ENCODE assay signal across 14 cellular contexts in genomic region chr17:76063880-76064546, GRCh38. TPM values are rescaled to one million over a fixed set of nuclear protein-coding genes. Genes with fewer than 3 reads are reported as not detected.
DNase-seq lines count a peak whose midpoint lies in the region; ATAC-seq lines count a peak whose summit lies in the region.
"Had no signal": no experiment of that assay in that cellular context is flagged by ENCODE, and none has a peak within 500 bp of the region (broad histone marks: within the 10 kb centered on the region; RNA-seq: fewer than 3 reads in every experiment).

No MANE protein-coding gene starts in this region.

- H3K4me1 Mint-ChIP-seq in activated CD8-positive, alpha-beta memory T cell treated with anti-CD3 and anti-CD28 coated beads, Interleukin-2, amount 10 ng/mL, durations not matched to agents 7 days and 5 days: peaks cover 25% of the 10 kb centered on the region
- peaks cover 6% of the 10 kb centered on the region for H3K4me1 Mint-ChIP-seq in activated naive CD8-positive, alpha-beta T cell treated with anti-CD3 and anti-CD28 coated beads, Interleukin-2, amount 10 ng/mL, durations not matched to agents 7 days and 5 days
- H3K4me1 Mint-ChIP-seq in stimulated activated effector memory CD8-positive, alpha-beta T cell treated with anti-CD3 and anti-CD28 coated beads, Interleukin-12 subunit alpha, Interleukin-12 subunit beta, amount 100 ng/mL, for 72 hours: peaks cover 21% of the 10 kb centered on the region

- peak overlapping the region; percentile 87 for H3K27ac Mint-ChIP-seq in activated CD8-positive, alpha-beta memory T cell treated with anti-CD3 and anti-CD28 coated beads, Interleukin-2, amount 10 ng/mL, durations not matched to agents 7 days and 5 days
- H3K27ac Mint-ChIP-seq in activated naive CD8-positive, alpha-beta T cell treated with anti-CD3 and anti-CD28 coated beads, Interleukin-2, amount 10 ng/mL, durations not matched to agents 7 days and 5 days: peak overlapping the region; percentile 52
- peak overlapping the region; percentile 14 for H3K27ac Mint-ChIP-seq in stimulated activated effector memory CD8-positive, alpha-beta T cell treated with anti-CD3 and anti-CD28 coated beads, Interleukin-12 subunit alpha, Interleukin-12 subunit beta, amount 100 ng/mL, for 72 hours
- H3K27ac Mint-ChIP-seq: type B pancreatic cell had no signal

- H3K9me3 Mint-ChIP-seq in activated CD8-positive, alpha-beta memory T cell treated with anti-CD3 and anti-CD28 coated beads, Interleukin-2, amount 10 ng/mL, durations not matched to agents 7 days and 5 days (ENCODE audit: low read depth): no peaks in the 10 kb centered on the region
- H3K9me3 Mint-ChIP-seq in activated naive CD8-positive, alpha-beta T cell treated with anti-CD3 and anti-CD28 coated beads, Interleukin-2, amount 10 ng/mL, durations not matched to agents 7 days and 5 days: no peaks in the 10 kb centered on the region
- H3K9me3 Mint-ChIP-seq in stimulated activated effector memory CD8-positive, alpha-beta T cell treated with anti-CD3 and anti-CD28 coated beads, Interleukin-12 subunit alpha, Interleukin-12 subunit beta, amount 100 ng/mL, for 72 hours: no peaks in the 10 kb centered on the region
- H3K9me3 Mint-ChIP-seq: type B pancreatic cell had no signal

- POLR2A ChIA-PET in activated naive CD8-positive, alpha-beta T cell treated with anti-CD3 and anti-CD28 coated beads, Interleukin-2, amount 10 ng/mL, durations not matched to agents 7 days and 5 days (lab: Charles Lee): interaction anchor here (0.9 kb wide), 1 partner anchor 14 kb away, joined by 3 read pairs; no protein-coding TSS in a partner anchor

- CTCF ChIA-PET in activated CD8-positive, alpha-beta memory T cell treated with anti-CD3 and anti-CD28 coated beads, Interleukin-2, amount 10 ng/mL, durations not matched to agents 7 days and 5 days (lab: Charles Lee): interaction anchor here (0.8 to 10.8 kb wide), 15 partner anchors 8 to 334 kb away, joined by 3 to 62 read pairs (median 4); partner anchors contain the start of genes CDK3 and EXOC7

- peaks cover 57% of the 10 kb centered on the region for H3K36me3 Mint-ChIP-seq in activated CD8-positive, alpha-beta memory T cell treated with anti-CD3 and anti-CD28 coated beads, Interleukin-2, amount 10 ng/mL, durations not matched to agents 7 days and 5 days
- H3K36me3 Mint-ChIP-seq in activated naive CD8-positive, alpha-beta T cell treated with anti-CD3 and anti-CD28 coated beads, Interleukin-2, amount 10 ng/mL, durations not matched to agents 7 days and 5 days: peaks cover 40% of the 10 kb centered on the region
- peaks cover 100% of the 10 kb centered on the region for H3K36me3 Mint-ChIP-seq in stimulated activated effector memory CD8-positive, alpha-beta T cell treated with anti-CD3 and anti-CD28 coated beads, Interleukin-12 subunit alpha, Interleukin-12 subunit beta, amount 100 ng/mL, for 72 hours

- ATAC-seq in activated CD8-positive, alpha-beta memory T cell treated with anti-CD3 and anti-CD28 coated beads, Interleukin-2, amount 10 ng/mL, durations not matched to agents 7 days and 5 days: peak; percentile 94
- ATAC-seq in activated naive CD8-positive, alpha-beta T cell treated with anti-CD3 and anti-CD28 coated beads, Interleukin-2, amount 10 ng/mL, durations not matched to agents 7 days and 5 days (ENCODE audit: low read depth): no peak
- ATAC-seq in stimulated activated effector memory CD8-positive, alpha-beta T cell treated with anti-CD3 and anti-CD28 coated beads, Interleukin-12 subunit alpha, Interleukin-12 subunit beta, amount 100 ng/mL, for 72 hours: peak; percentile 81
- ATAC-seq in HG02973 (IDR thresholded peaks at IDR 0.05; ENCODE audit: unreplicated experiment) (no peak), GM19395 (IDR thresholded peaks at IDR 0.05; ENCODE audit: unreplicated experiment) (no peak), HG03025 (IDR thresholded peaks at IDR 0.05; ENCODE audit: low FRiP score, unreplicated experiment) (no peak)
- ATAC-seq: A549, gastrocnemius medialis, right cardiac atrium had no signal

- H3K27me3 Mint-ChIP-seq in activated CD8-positive, alpha-beta memory T cell treated with anti-CD3 and anti-CD28 coated beads, Interleukin-2, amount 10 ng/mL, durations not matched to agents 7 days and 5 days: no peaks in the 10 kb centered on the region
- no peaks in the 10 kb centered on the region for H3K27me3 Mint-ChIP-seq in activated naive CD8-positive, alpha-beta T cell treated with anti-CD3 and anti-CD28 coated beads, Interleukin-2, amount 10 ng/mL, durations not matched to agents 7 days and 5 days
- H3K27me3 Mint-ChIP-seq: type B pancreatic cell had no signal

- H3K4me3 Mint-ChIP-seq in activated CD8-positive, alpha-beta memory T cell treated with anti-CD3 and anti-CD28 coated beads, Interleukin-2, amount 10 ng/mL, durations not matched to agents 7 days and 5 days: peak overlapping the region; percentile 57
- H3K4me3 Mint-ChIP-seq in activated naive CD8-positive, alpha-beta T cell treated with anti-CD3 and anti-CD28 coated beads, Interleukin-2, amount 10 ng/mL, durations not matched to agents 7 days and 5 days: no peak overlapping the region
- H3K4me3 Mint-ChIP-seq in stimulated activated effector memory CD8-positive, alpha-beta T cell treated with anti-CD3 and anti-CD28 coated beads, Interleukin-12 subunit alpha, Interleukin-12 subunit beta, amount 100 ng/mL, for 72 hours: peak overlapping the region; percentile 17
- H3K4me3 Mint-ChIP-seq: type B pancreatic cell had no signal

- DNase-seq in activated CD8-positive, alpha-beta memory T cell treated with anti-CD3 and anti-CD28 coated beads, Interleukin-2, amount 10 ng/mL, durations not matched to agents 7 days and 5 days: peak; percentile 74
- no peak for DNase-seq in activated CD8-positive, alpha-beta memory T cell treated with anti-CD3 and anti-CD28 coated beads, Interleukin-2, amount 50 U/mL, for 4 hours
- peak; percentile 59 to 63 for DNase-seq in activated CD4-positive, alpha-beta T cell treated with anti-CD3 and anti-CD28 coated beads for 4 hours
- no peak for DNase-seq in activated naive CD8-positive, alpha-beta T cell treated with anti-CD3 and anti-CD28 coated beads, Interleukin-2, amount 10 ng/mL, durations not matched to agents 7 days and 5 days
- peak in 1 of 2 donors; percentile 69 for DNase-seq in stimulated activated effector memory CD8-positive, alpha-beta T cell treated with anti-CD3 and anti-CD28 coated beads, Interleukin-12 subunit alpha, Interleukin-12 subunit beta, amount 100 ng/mL, for 72 hours (ENCODE audit: low spot score in 2 of 2)
- DNase-seq: gastrocnemius medialis, NCI-H774, right cardiac atrium, SHP77 treated with DMSO at 0.1 percent for 48 hours had no signal

RNA-seq across cellular contexts. Expression of gene SRP68, which starts 8.3 kb away (rescaled TPM):
- total RNA-seq in activated CD8-positive, alpha-beta memory T cell treated with anti-CD3 and anti-CD28 coated beads, Interleukin-2, amount 10 ng/mL, durations not matched to agents 7 days and 5 days: 100 to 1,000 TPM in 1 of 2 experiments, 10 to 100 TPM in 1; 92.0 to 116 TPM
- total RNA-seq in activated naive CD8-positive, alpha-beta T cell treated with anti-CD3 and anti-CD28 coated beads, Interleukin-2, amount 10 ng/mL, durations not matched to agents 7 days and 5 days: 10 to 100 TPM; 81.6 to 83.0 TPM

RNA-seq across cellular contexts. Expression of gene GALR2, which starts 10.6 kb away (rescaled TPM):
- under 1 TPM; 0.29 to 0.47 TPM for total RNA-seq in activated CD8-positive, alpha-beta memory T cell treated with anti-CD3 and anti-CD28 coated beads, Interleukin-2, amount 10 ng/mL, durations not matched to agents 7 days and 5 days
- total RNA-seq in activated naive CD8-positive, alpha-beta T cell treated with anti-CD3 and anti-CD28 coated beads, Interleukin-2, amount 10 ng/mL, durations not matched to agents 7 days and 5 days: not detected
- total RNA-seq: right cardiac atrium had no signal

RNA-seq across cellular contexts. Expression of gene ZACN, which starts 15.0 kb away (rescaled TPM):
- under 1 TPM; 0.26 to 0.87 TPM for total RNA-seq in activated CD8-positive, alpha-beta memory T cell treated with anti-CD3 and anti-CD28 coated beads, Interleukin-2, amount 10 ng/mL, durations not matched to agents 7 days and 5 days
- total RNA-seq in activated naive CD8-positive, alpha-beta T cell treated with anti-CD3 and anti-CD28 coated beads, Interleukin-2, amount 10 ng/mL, durations not matched to agents 7 days and 5 days: not detected
- total RNA-seq: gastrocnemius medialis, right cardiac atrium had no signal

RNA-seq across cellular contexts. Expression of gene EVPL, which starts 36.9 kb away (rescaled TPM):
- under 1 TPM in 1 of 2 experiments, not detected in 1; 0.03 TPM for total RNA-seq in activated CD8-positive, alpha-beta memory T cell treated with anti-CD3 and anti-CD28 coated beads, Interleukin-2, amount 10 ng/mL, durations not matched to agents 7 days and 5 days
- under 1 TPM; 0.78 to 0.85 TPM for total RNA-seq in activated naive CD8-positive, alpha-beta T cell treated with anti-CD3 and anti-CD28 coated beads, Interleukin-2, amount 10 ng/mL, durations not matched to agents 7 days and 5 days

RNA-seq across cellular contexts. Expression of gene EXOC7, which starts 39.6 kb away (rescaled TPM):
- 100 to 1,000 TPM; 132 to 137 TPM for total RNA-seq in activated CD8-positive, alpha-beta memory T cell treated with anti-CD3 and anti-CD28 coated beads, Interleukin-2, amount 10 ng/mL, durations not matched to agents 7 days and 5 days
- 100 to 1,000 TPM; 163 to 164 TPM for total RNA-seq in activated naive CD8-positive, alpha-beta T cell treated with anti-CD3 and anti-CD28 coated beads, Interleukin-2, amount 10 ng/mL, durations not matched to agents 7 days and 5 days

Comparison
In these comparisons a context has a peak if more than half of its experiments do, and no peak if none do; other contexts are left out.
1. DNase-seq: peak in activated CD8-positive, alpha-beta memory T cell treated with anti-CD3 and anti-CD28 coated beads, Interleukin-2, amount 10 ng/mL, durations not matched to agents 7 days and 5 days (single experiment) and activated CD4-positive, alpha-beta T cell treated with anti-CD3 and anti-CD28 coated beads for 4 hours (2 of 2); none in activated CD8-positive, alpha-beta memory T cell treated with anti-CD3 and anti-CD28 coated beads, Interleukin-2, amount 50 U/mL, for 4 hours (single experiment) and activated naive CD8-positive, alpha-beta T cell treated with anti-CD3 and anti-CD28 coated beads, Interleukin-2, amount 10 ng/mL, durations not matched to agents 7 days and 5 days (single experiment).
2. ATAC-seq: peak in activated CD8-positive, alpha-beta memory T cell treated with anti-CD3 and anti-CD28 coated beads, Interleukin-2, amount 10 ng/mL, durations not matched to agents 7 days and 5 days (single experiment) and stimulated activated effector memory CD8-positive, alpha-beta T cell treated with anti-CD3 and anti-CD28 coated beads, Interleukin-12 subunit alpha, Interleukin-12 subunit beta, amount 100 ng/mL, for 72 hours (single experiment); none in activated naive CD8-positive, alpha-beta T cell treated with anti-CD3 and anti-CD28 coated beads, Interleukin-2, amount 10 ng/mL, durations not matched to agents 7 days and 5 days (single experiment), HG02973 (single experiment), GM19395 (single experiment) and HG03025 (single experiment).
3. H3K27ac Mint-ChIP-seq: peak in every context shown above with its lines; median percentile 87 in activated CD8-positive, alpha-beta memory T cell treated with anti-CD3 and anti-CD28 coated beads, Interleukin-2, amount 10 ng/mL, durations not matched to agents 7 days and 5 days; 52 in activated naive CD8-positive, alpha-beta T cell treated with anti-CD3 and anti-CD28 coated beads, Interleukin-2, amount 10 ng/mL, durations not matched to agents 7 days and 5 days; 14 in stimulated activated effector memory CD8-positive, alpha-beta T cell treated with anti-CD3 and anti-CD28 coated beads, Interleukin-12 subunit alpha, Interleukin-12 subunit beta, amount 100 ng/mL, for 72 hours.